ENCODE assay signal across 1 cellular context in the genomic region with DNA sequence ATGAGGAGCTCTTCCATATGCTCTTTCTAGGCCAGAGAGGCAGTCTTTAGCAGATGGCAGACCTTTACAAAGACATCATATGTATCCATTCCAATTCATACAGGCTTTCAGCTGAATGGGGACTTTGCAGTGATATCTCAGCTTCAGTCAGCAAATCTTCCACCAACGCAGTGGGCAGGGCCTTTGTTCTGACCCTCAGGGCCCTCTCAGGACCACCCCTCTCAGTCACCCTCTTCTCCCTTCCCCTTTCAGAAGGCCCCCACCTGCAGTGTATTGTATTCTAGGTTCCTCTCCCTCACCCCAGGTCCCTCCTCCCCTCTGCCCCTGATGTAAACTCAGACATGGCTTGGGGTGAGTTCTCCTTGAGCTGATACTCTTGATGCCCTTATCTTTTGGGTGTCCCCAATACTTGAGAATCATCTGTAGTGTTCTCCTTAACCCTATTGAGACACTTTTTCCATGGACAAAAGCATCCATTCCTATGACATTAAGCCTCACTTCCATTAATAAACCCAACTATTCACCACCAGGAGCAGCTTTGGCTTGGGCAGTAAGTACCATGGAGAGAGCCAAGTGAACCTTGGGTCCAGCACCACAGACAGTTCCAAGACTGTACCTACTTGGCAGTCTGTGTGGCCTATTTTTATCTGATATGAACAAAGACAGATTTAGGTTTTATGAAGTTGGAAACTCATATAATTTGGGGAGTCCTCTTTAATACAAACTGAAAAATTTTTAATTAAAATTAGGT.
TF ChIP-seq lines count a peak whose summit lies in the region.

No MANE protein-coding gene starts in this region.

TF ChIP-seq in HepG2, 621 proteins besides CTCF, POLR2A, EP300 and RAD21 (continued from another document and continues in another):
- TF ChIP-seq MLXIP (CRISPR knock-in tag; IDR thresholded peaks at IDR 0.05; ENCODE audit: borderline replicate concordance) (peak; percentile 85; the same call in 1 of the 2 replicates), ATM (IDR thresholded peaks at IDR 0.05; ENCODE audit: borderline replicate concordance) (no peak), ZNF775 (CRISPR knock-in tag; IDR thresholded peaks at IDR 0.05; ENCODE audit: borderline replicate concordance) (no peak), ZNF10 (CRISPR knock-in tag; IDR thresholded peaks at IDR 0.05; ENCODE audit: borderline replicate concordance, low read depth) (no peak), ZNF484 (CRISPR knock-in tag; IDR thresholded peaks at IDR 0.05; ENCODE audit: borderline replicate concordance, low read depth) (no peak), ATAD3A (CRISPR knock-in tag; IDR thresholded peaks at IDR 0.05) (0 out of 2 replicates have a peak, but pooled peaks have one; percentile 74), ZNF776 (CRISPR knock-in tag; IDR thresholded peaks at IDR 0.05) (no peak), RFX1 (IDR thresholded peaks at IDR 0.05) (no peak), HMG20B (CRISPR knock-in tag; conservative IDR thresholded peaks at IDR 0.05) (peak; percentile 78), KLF13 (CRISPR knock-in tag; IDR thresholded peaks at IDR 0.05) (no peak), IRF1 (CRISPR knock-in tag; IDR thresholded peaks at IDR 0.05; ENCODE audit: low read depth) (no peak), SOX13 (IDR thresholded peaks at IDR 0.05) (no peak), SOX13 (CRISPR knock-in tag; conservative IDR thresholded peaks at IDR 0.05 in 1 of 2, IDR thresholded peaks at IDR 0.05 in 1 of 2) (peak in 1 of 2 experiments; percentile 32; a peak in 1 of 4 replicates), ETV5 (CRISPR knock-in tag; IDR thresholded peaks at IDR 0.05; ENCODE audit: borderline replicate concordance) (no peak), FOXO1 (CRISPR knock-in tag; IDR thresholded peaks at IDR 0.05) (0 out of 2 replicates have a peak, but pooled peaks have one; percentile 19), SIN3A (IDR thresholded peaks at IDR 0.05; ENCODE audit: borderline replicate concordance, low read depth, low read length) (no peak), HOXA7 (CRISPR knock-in tag; IDR thresholded peaks at IDR 0.05) (no peak), DMTF1 (CRISPR knock-in tag; IDR thresholded peaks at IDR 0.05) (no peak), REXO4 (CRISPR knock-in tag; IDR thresholded peaks at IDR 0.05; ENCODE audit: borderline replicate concordance) (no peak), ZNF30 (CRISPR knock-in tag; IDR thresholded peaks at IDR 0.05) (no peak), CEBPB (IDR thresholded peaks at IDR 0.05; ENCODE audit: borderline replicate concordance, low read depth, low read length) (no peak), ZNF124 (CRISPR knock-in tag; IDR thresholded peaks at IDR 0.05) (0 out of 2 replicates have a peak, but pooled peaks have one; percentile 48), ISX (CRISPR knock-in tag; conservative IDR thresholded peaks at IDR 0.05) (peak; percentile 80; the same call in 1 of the 2 replicates), MYC (CRISPR knock-in tag; IDR thresholded peaks at IDR 0.05; ENCODE audit: borderline replicate concordance) (no peak), SMARCE1 (IDR thresholded peaks at IDR 0.05; ENCODE audit: borderline replicate concordance) (no peak), MLLT10 (CRISPR knock-in tag; IDR thresholded peaks at IDR 0.05) (no peak), PRPF4 (IDR thresholded peaks at IDR 0.05; ENCODE audit: low read depth, low read length, poor library complexity, severe bottlenecking) (no peak), KMT2A (CRISPR knock-in tag; IDR thresholded peaks at IDR 0.05) (no peak), ZNF501 (CRISPR knock-in tag; IDR thresholded peaks at IDR 0.05) (no peak), FOXK2 (IDR thresholded peaks at IDR 0.05) (no peak)
- TF ChIP-seq, protein P1, sequence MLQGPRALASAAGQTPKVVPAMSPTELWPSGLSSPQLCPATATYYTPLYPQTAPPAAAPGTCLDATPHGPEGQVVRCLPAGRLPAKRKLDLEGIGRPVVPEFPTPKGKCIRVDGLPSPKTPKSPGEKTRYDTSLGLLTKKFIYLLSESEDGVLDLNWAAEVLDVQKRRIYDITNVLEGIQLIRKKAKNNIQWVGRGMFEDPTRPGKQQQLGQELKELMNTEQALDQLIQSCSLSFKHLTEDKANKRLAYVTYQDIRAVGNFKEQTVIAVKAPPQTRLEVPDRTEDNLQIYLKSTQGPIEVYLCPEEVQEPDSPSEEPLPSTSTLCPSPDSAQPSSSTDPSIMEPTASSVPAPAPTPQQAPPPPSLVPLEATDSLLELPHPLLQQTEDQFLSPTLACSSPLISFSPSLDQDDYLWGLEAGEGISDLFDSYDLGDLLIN (CRISPR knock-in tag; IDR thresholded peaks at IDR 0.05; ENCODE audit: borderline replicate concordance), result no peak
- TF ChIP-seq, protein P2, sequence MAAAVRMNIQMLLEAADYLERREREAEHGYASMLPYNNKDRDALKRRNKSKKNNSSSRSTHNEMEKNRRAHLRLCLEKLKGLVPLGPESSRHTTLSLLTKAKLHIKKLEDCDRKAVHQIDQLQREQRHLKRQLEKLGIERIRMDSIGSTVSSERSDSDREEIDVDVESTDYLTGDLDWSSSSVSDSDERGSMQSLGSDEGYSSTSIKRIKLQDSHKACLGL (CRISPR knock-in tag; IDR thresholded peaks at IDR 0.05), result no peak
- TF ChIP-seq, protein P3, sequence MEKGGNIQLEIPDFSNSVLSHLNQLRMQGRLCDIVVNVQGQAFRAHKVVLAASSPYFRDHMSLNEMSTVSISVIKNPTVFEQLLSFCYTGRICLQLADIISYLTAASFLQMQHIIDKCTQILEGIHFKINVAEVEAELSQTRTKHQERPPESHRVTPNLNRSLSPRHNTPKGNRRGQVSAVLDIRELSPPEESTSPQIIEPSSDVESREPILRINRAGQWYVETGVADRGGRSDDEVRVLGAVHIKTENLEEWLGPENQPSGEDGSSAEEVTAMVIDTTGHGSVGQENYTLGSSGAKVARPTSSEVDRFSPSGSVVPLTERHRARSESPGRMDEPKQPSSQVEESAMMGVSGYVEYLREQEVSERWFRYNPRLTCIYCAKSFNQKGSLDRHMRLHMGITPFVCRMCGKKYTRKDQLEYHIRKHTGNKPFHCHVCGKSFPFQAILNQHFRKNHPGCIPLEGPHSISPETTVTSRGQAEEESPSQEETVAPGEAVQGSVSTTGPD (CRISPR knock-in tag; IDR thresholded peaks at IDR 0.05), result no peak
- TF ChIP-seq, protein P4, sequence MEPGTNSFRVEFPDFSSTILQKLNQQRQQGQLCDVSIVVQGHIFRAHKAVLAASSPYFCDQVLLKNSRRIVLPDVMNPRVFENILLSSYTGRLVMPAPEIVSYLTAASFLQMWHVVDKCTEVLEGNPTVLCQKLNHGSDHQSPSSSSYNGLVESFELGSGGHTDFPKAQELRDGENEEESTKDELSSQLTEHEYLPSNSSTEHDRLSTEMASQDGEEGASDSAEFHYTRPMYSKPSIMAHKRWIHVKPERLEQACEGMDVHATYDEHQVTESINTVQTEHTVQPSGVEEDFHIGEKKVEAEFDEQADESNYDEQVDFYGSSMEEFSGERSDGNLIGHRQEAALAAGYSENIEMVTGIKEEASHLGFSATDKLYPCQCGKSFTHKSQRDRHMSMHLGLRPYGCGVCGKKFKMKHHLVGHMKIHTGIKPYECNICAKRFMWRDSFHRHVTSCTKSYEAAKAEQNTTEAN (CRISPR knock-in tag; conservative IDR thresholded peaks at IDR 0.05), result peak; percentile 75; the same call in 1 of the 2 replicates
- TF ChIP-seq, protein P5, sequence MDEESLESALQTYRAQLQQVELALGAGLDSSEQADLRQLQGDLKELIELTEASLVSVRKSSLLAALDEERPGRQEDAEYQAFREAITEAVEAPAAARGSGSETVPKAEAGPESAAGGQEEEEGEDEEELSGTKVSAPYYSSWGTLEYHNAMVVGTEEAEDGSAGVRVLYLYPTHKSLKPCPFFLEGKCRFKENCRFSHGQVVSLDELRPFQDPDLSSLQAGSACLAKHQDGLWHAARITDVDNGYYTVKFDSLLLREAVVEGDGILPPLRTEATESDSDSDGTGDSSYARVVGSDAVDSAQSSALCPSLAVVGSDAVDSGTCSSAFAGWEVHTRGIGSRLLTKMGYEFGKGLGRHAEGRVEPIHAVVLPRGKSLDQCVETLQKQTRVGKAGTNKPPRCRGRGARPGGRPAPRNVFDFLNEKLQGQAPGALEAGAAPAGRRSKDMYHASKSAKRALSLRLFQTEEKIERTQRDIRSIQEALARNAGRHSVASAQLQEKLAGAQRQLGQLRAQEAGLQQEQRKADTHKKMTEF (CRISPR knock-in tag; IDR thresholded peaks at IDR 0.05), result no peak; the same call in 1 of the 2 replicates
- TF ChIP-seq, protein P6, sequence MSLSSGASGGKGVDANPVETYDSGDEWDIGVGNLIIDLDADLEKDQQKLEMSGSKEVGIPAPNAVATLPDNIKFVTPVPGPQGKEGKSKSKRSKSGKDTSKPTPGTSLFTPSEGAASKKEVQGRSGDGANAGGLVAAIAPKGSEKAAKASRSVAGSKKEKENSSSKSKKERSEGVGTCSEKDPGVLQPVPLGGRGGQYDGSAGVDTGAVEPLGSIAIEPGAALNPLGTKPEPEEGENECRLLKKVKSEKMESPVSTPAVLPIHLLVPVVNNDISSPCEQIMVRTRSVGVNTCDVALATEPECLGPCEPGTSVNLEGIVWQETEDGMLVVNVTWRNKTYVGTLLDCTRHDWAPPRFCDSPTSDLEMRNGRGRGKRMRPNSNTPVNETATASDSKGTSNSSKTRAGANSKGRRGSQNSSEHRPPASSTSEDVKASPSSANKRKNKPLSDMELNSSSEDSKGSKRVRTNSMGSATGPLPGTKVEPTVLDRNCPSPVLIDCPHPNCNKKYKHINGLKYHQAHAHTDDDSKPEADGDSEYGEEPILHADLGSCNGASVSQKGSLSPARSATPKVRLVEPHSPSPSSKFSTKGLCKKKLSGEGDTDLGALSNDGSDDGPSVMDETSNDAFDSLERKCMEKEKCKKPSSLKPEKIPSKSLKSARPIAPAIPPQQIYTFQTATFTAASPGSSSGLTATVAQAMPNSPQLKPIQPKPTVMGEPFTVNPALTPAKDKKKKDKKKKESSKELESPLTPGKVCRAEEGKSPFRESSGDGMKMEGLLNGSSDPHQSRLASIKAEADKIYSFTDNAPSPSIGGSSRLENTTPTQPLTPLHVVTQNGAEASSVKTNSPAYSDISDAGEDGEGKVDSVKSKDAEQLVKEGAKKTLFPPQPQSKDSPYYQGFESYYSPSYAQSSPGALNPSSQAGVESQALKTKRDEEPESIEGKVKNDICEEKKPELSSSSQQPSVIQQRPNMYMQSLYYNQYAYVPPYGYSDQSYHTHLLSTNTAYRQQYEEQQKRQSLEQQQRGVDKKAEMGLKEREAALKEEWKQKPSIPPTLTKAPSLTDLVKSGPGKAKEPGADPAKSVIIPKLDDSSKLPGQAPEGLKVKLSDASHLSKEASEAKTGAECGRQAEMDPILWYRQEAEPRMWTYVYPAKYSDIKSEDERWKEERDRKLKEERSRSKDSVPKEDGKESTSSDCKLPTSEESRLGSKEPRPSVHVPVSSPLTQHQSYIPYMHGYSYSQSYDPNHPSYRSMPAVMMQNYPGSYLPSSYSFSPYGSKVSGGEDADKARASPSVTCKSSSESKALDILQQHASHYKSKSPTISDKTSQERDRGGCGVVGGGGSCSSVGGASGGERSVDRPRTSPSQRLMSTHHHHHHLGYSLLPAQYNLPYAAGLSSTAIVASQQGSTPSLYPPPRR (CRISPR knock-in tag; IDR thresholded peaks at IDR 0.05; ENCODE audit: borderline replicate concordance), result no peak
- TF ChIP-seq, protein P7, sequence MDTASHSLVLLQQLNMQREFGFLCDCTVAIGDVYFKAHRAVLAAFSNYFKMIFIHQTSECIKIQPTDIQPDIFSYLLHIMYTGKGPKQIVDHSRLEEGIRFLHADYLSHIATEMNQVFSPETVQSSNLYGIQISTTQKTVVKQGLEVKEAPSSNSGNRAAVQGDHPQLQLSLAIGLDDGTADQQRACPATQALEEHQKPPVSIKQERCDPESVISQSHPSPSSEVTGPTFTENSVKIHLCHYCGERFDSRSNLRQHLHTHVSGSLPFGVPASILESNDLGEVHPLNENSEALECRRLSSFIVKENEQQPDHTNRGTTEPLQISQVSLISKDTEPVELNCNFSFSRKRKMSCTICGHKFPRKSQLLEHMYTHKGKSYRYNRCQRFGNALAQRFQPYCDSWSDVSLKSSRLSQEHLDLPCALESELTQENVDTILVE (CRISPR knock-in tag; IDR thresholded peaks at IDR 0.05), result peak; percentile 79; the same call in 1 of the 2 replicates
